15 cellular contexts compared by ENCODE assay signal in genomic region chr1:206578959-206579358, GRCh38. TPM values are rescaled to one million over a fixed set of nuclear protein-coding genes. Genes with fewer than 3 reads are reported as not detected.
DNase-seq lines count a peak whose midpoint lies in the region; ATAC-seq lines count a peak whose summit lies in the region.
"Had no signal": no experiment of that assay in that cellular context is flagged by ENCODE, and none has a peak within 500 bp of the region (broad histone marks: within the 10 kb centered on the region; RNA-seq: fewer than 3 reads in every experiment).

No MANE protein-coding gene starts in this region.

- POLR2A ChIA-PET in naive thymus-derived CD4-positive, alpha-beta T cell (lab: Charles Lee): interaction anchor here (1.9 to 30.7 kb wide), 3 partner anchors 20 to 107 kb away, joined by 4 to 722 read pairs (median 37); no protein-coding TSS in a partner anchor

- peaks cover 99% of the 10 kb centered on the region for H3K4me1 ChIP-seq in CD4-positive, CD25-positive, alpha-beta regulatory T cell (ENCODE audit: control insufficient read depth, insufficient read depth, low read length, poor library complexity, severe bottlenecking)
- peaks cover 96 to 98% of the 10 kb centered on the region in 2 donors for H3K4me1 ChIP-seq in naive thymus-derived CD4-positive, alpha-beta T cell (ENCODE audit: control insufficient read depth in 2 of 2, insufficient read depth in 2 of 2, low read length in 2 of 2)
- H3K4me1 ChIP-seq in aorta (ENCODE audit: control insufficient read depth in 1 of 2, insufficient read depth in 2 of 2, low read length in 2 of 2): no peaks in the 10 kb centered on the region

- WGBS in aorta, 2 donors: 88 to 90% methylated on average over 5 of the region's 5 CpGs

- peak overlapping the region; percentile 69 for H3K4me3 ChIP-seq in CD4-positive, CD25-positive, alpha-beta regulatory T cell (ENCODE audit: low read depth, low read length)
- H3K4me3 ChIP-seq in naive thymus-derived CD4-positive, alpha-beta T cell (ENCODE audit: low read length): peak overlapping the region; percentile 19
- H3K4me3 ChIP-seq in aorta (ENCODE audit: low read length in 2 of 2) (no peak overlapping the region), H7 (ENCODE audit: insufficient read depth, low read depth, low read length) (no peak overlapping the region)
- H3K4me3 ChIP-seq: cardiac muscle cell, left lung, neural progenitor cell, thoracic aorta had no signal

- H3K27me3 Mint-ChIP-seq in CD4-positive, CD25-positive, alpha-beta regulatory T cell: no peaks in the 10 kb centered on the region
- H3K27me3 Mint-ChIP-seq in activated T-helper 1 cell treated with anti-CD3 and anti-CD28 coated beads, Interleukin-12 subunit alpha, Interleukin-12 subunit beta, Interleukin-2, Interleukin-4 antibody, amounts not matched to agents 30 ng/mL and 10 ng/mL and 1 ng/mL, durations not matched to agents 14 hours and 24 hours and 36 hours (ENCODE audit: insufficient read depth): no peaks in the 10 kb centered on the region
- H3K27me3 Mint-ChIP-seq in naive thymus-derived CD4-positive, alpha-beta T cell: no peaks in the 10 kb centered on the region

- H3K27ac ChIP-seq in CD4-positive, CD25-positive, alpha-beta regulatory T cell (ENCODE audit: insufficient read depth, low read length, poor library complexity, severe bottlenecking): peak overlapping the region; percentile 86
- H3K27ac ChIP-seq in naive thymus-derived CD4-positive, alpha-beta T cell (ENCODE audit: low read depth, low read length): peak overlapping the region; percentile 90
- no peak overlapping the region for H3K27ac ChIP-seq in aorta (ENCODE audit: low read depth in 1 of 2, low read length in 2 of 2)
- H3K27ac ChIP-seq: 22Rv1, cardiac muscle cell, epithelial cell of prostate, neural progenitor cell had no signal

- DNase-seq in DMS 273 (lab: John Stamatoyannopoulos, UW; ENCODE audit: unreplicated experiment): peak; percentile 35
- DNase-seq in DMS 273 treated with DMSO at 0.1 percent for 48 hours (lab: John Stamatoyannopoulos, UW): no peak
- no peak for DNase-seq in CD4-positive, CD25-positive, alpha-beta regulatory T cell
- no peak for DNase-seq in activated T-helper 1 cell treated with anti-CD3 and anti-CD28 coated beads, Interleukin-12 subunit alpha, Interleukin-12 subunit beta, Interleukin-2, Interleukin-4 antibody, amounts not matched to agents 30 ng/mL and 10 ng/mL and 1 ng/mL, durations not matched to agents 14 hours and 24 hours and 36 hours (ENCODE audit: low spot score)
- no peak for DNase-seq in naive thymus-derived CD4-positive, alpha-beta T cell
- no peak for DNase-seq in aorta
- no peak for DNase-seq in KG1 (lab: John Stamatoyannopoulos, UW)
- DNase-seq in H7: no peak
- DNase-seq: hippocampal formation, left lung had no signal

- H3K9me3 ChIP-seq in CD4-positive, CD25-positive, alpha-beta regulatory T cell (ENCODE audit: control insufficient read depth in 2 of 2, low read length in 2 of 2): no peaks in the 10 kb centered on the region
- no peaks in the 10 kb centered on the region for H3K9me3 ChIP-seq in naive thymus-derived CD4-positive, alpha-beta T cell (ENCODE audit: control insufficient read depth in 2 of 3, low read length in 3 of 3)
- H3K9me3 ChIP-seq in aorta (ENCODE audit: control insufficient read depth, low read length): no peaks in the 10 kb centered on the region
- H3K9me3 ChIP-seq: left lung, thoracic aorta had no signal

- no peaks in the 10 kb centered on the region for H3K9me3 Mint-ChIP-seq in CD4-positive, CD25-positive, alpha-beta regulatory T cell
- H3K9me3 Mint-ChIP-seq in activated T-helper 1 cell treated with anti-CD3 and anti-CD28 coated beads, Interleukin-12 subunit alpha, Interleukin-12 subunit beta, Interleukin-2, Interleukin-4 antibody, amounts not matched to agents 30 ng/mL and 10 ng/mL and 1 ng/mL, durations not matched to agents 14 hours and 24 hours and 36 hours: no peaks in the 10 kb centered on the region
- H3K9me3 Mint-ChIP-seq in naive thymus-derived CD4-positive, alpha-beta T cell: no peaks in the 10 kb centered on the region
- H3K9me3 Mint-ChIP-seq: neural progenitor cell had no signal

- peaks cover 36% of the 10 kb centered on the region for H3K36me3 ChIP-seq in CD4-positive, CD25-positive, alpha-beta regulatory T cell (ENCODE audit: control insufficient read depth, insufficient read depth, low read length)
- peaks cover 7 to 22% (median 18%) of the 10 kb centered on the region in 3 experiments for H3K36me3 ChIP-seq in naive thymus-derived CD4-positive, alpha-beta T cell (ENCODE audit: control insufficient read depth in 2 of 3, insufficient read depth in 3 of 3, low read length in 3 of 3)
- H3K36me3 ChIP-seq in aorta (ENCODE audit: control insufficient read depth in 1 of 2, insufficient read depth in 2 of 2, low read length in 1 of 2): no peaks in the 10 kb centered on the region
- no peaks in the 10 kb centered on the region for H3K36me3 ChIP-seq in H7 (replicated peaks; ENCODE audit: control insufficient read depth, insufficient read depth, low read length)
- H3K36me3 ChIP-seq: cardiac muscle cell, neural progenitor cell, thoracic aorta had no signal

- peaks cover 44% of the 10 kb centered on the region for H3K36me3 Mint-ChIP-seq in CD4-positive, CD25-positive, alpha-beta regulatory T cell
- H3K36me3 Mint-ChIP-seq in activated T-helper 1 cell treated with anti-CD3 and anti-CD28 coated beads, Interleukin-12 subunit alpha, Interleukin-12 subunit beta, Interleukin-2, Interleukin-4 antibody, amounts not matched to agents 30 ng/mL and 10 ng/mL and 1 ng/mL, durations not matched to agents 14 hours and 24 hours and 36 hours (ENCODE audit: low read depth): peaks cover 71% of the 10 kb centered on the region
- H3K36me3 Mint-ChIP-seq in naive thymus-derived CD4-positive, alpha-beta T cell: peaks cover 9 to 55% (median 21%) of the 10 kb centered on the region in 5 donors
- H3K36me3 Mint-ChIP-seq: neural progenitor cell had no signal

- CTCF ChIA-PET in naive thymus-derived CD4-positive, alpha-beta T cell (lab: Charles Lee): interaction anchor here (1.3 to 15.4 kb wide), 3 partner anchors 19 to 116 kb away, joined by 5 to 424 read pairs (median 30); no protein-coding TSS in a partner anchor

- no peaks in the 10 kb centered on the region for H3K27me3 ChIP-seq in CD4-positive, CD25-positive, alpha-beta regulatory T cell (ENCODE audit: control insufficient read depth, insufficient read depth, low read length)
- H3K27me3 ChIP-seq in naive thymus-derived CD4-positive, alpha-beta T cell (ENCODE audit: control insufficient read depth in 2 of 2, insufficient read depth in 2 of 2, low read length in 2 of 2): no peaks in the 10 kb centered on the region
- no peaks in the 10 kb centered on the region for H3K27me3 ChIP-seq in aorta (ENCODE audit: control insufficient read depth in 1 of 2, insufficient read depth in 2 of 2, low read length in 1 of 2)
- peaks cover 2% of the 10 kb centered on the region; the same call in 1 of the 2 replicates for H3K27me3 ChIP-seq in H7 (ENCODE audit: control insufficient read depth, insufficient read depth, low read length)
- H3K27me3 ChIP-seq: cardiac muscle cell, left lung, neural progenitor cell had no signal

- peak overlapping the region; percentile 89 to 100 (median 93) for H3K27ac Mint-ChIP-seq in CD4-positive, CD25-positive, alpha-beta regulatory T cell
- peak overlapping the region; percentile 100 for H3K27ac Mint-ChIP-seq in activated T-helper 1 cell treated with anti-CD3 and anti-CD28 coated beads, Interleukin-12 subunit alpha, Interleukin-12 subunit beta, Interleukin-2, Interleukin-4 antibody, amounts not matched to agents 30 ng/mL and 10 ng/mL and 1 ng/mL, durations not matched to agents 14 hours and 24 hours and 36 hours
- peak overlapping the region; percentile 86 to 100 (median 93) for H3K27ac Mint-ChIP-seq in naive thymus-derived CD4-positive, alpha-beta T cell
- H3K27ac Mint-ChIP-seq: neural progenitor cell had no signal

- ATAC-seq in CD4-positive, CD25-positive, alpha-beta regulatory T cell (ENCODE audit: low read depth in 2 of 2): no peak
- ATAC-seq in naive thymus-derived CD4-positive, alpha-beta T cell: no peak
- ATAC-seq in aorta (ENCODE audit: low FRiP score): no peak

- H3K4me1 Mint-ChIP-seq in CD4-positive, CD25-positive, alpha-beta regulatory T cell: peaks cover 26 to 99% (median 84%) of the 10 kb centered on the region in 4 donors
- H3K4me1 Mint-ChIP-seq in activated T-helper 1 cell treated with anti-CD3 and anti-CD28 coated beads, Interleukin-12 subunit alpha, Interleukin-12 subunit beta, Interleukin-2, Interleukin-4 antibody, amounts not matched to agents 30 ng/mL and 10 ng/mL and 1 ng/mL, durations not matched to agents 14 hours and 24 hours and 36 hours (ENCODE audit: low read depth): peaks cover 97% of the 10 kb centered on the region
- peaks cover 72 to 100% (median 96%) of the 10 kb centered on the region in 7 donors for H3K4me1 Mint-ChIP-seq in naive thymus-derived CD4-positive, alpha-beta T cell

- intact Hi-C loops in activated T-helper 1 cell treated with anti-CD3 and anti-CD28 coated beads, Interleukin-12 subunit alpha, Interleukin-12 subunit beta, Interleukin-2, Interleukin-4 antibody, amounts not matched to agents 30 ng/mL and 10 ng/mL and 1 ng/mL, durations not matched to agents 14 hours and 24 hours and 36 hours (cut with micrococcal nuclease): loop anchor here (2.0 kb wide), 1 partner anchor 16 kb away; no protein-coding TSS in a partner anchor
- intact Hi-C loops in naive thymus-derived CD4-positive, alpha-beta T cell (cut with micrococcal nuclease): no loop called here
- intact Hi-C loops in aorta (cut with DNase I): no loop called here

- peak overlapping the region; percentile 68 to 90 (median 78) for H3K4me3 Mint-ChIP-seq in CD4-positive, CD25-positive, alpha-beta regulatory T cell
- H3K4me3 Mint-ChIP-seq in activated T-helper 1 cell treated with anti-CD3 and anti-CD28 coated beads, Interleukin-12 subunit alpha, Interleukin-12 subunit beta, Interleukin-2, Interleukin-4 antibody, amounts not matched to agents 30 ng/mL and 10 ng/mL and 1 ng/mL, durations not matched to agents 14 hours and 24 hours and 36 hours: peak overlapping the region; percentile 85
- peak overlapping the region; percentile 58 to 88 (median 76) for H3K4me3 Mint-ChIP-seq in naive thymus-derived CD4-positive, alpha-beta T cell
- H3K4me3 Mint-ChIP-seq: neural progenitor cell had no signal

RNA-seq across cellular contexts. Expression of gene EIF2D, which starts 33.3 kb away (rescaled TPM):
- 35.7 TPM for total RNA-seq in CD4-positive, CD25-positive, alpha-beta regulatory T cell
- polyA plus RNA-seq in CD4-positive, CD25-positive, alpha-beta regulatory T cell: 10 to 100 TPM; 21.3 to 32.6 (median 26.7) TPM
- 89.1 and 101 TPM in 2 replicates for total RNA-seq in activated T-helper 1 cell treated with anti-CD3 and anti-CD28 coated beads, Interleukin-12 subunit alpha, Interleukin-12 subunit beta, Interleukin-2, Interleukin-4 antibody, amounts not matched to agents 30 ng/mL and 10 ng/mL and 1 ng/mL, durations not matched to agents 14 hours and 24 hours and 36 hours
- 10 to 100 TPM; 38.7 to 73.0 (median 59.6) TPM for total RNA-seq in naive thymus-derived CD4-positive, alpha-beta T cell
- 10 to 100 TPM; 33.5 to 53.4 TPM for polyA plus RNA-seq in naive thymus-derived CD4-positive, alpha-beta T cell
- total RNA-seq in aorta: 10 to 100 TPM; 29.6 to 46.5 TPM
- polyA plus RNA-seq in aorta: 10 to 100 TPM; 26.2 to 48.3 TPM
- total RNA-seq in H7 (2014; rRNA removed; shearing (Covaris generic)): 77.3 and 106 TPM in 2 replicates

RNA-seq across cellular contexts. Expression of gene DYRK3, which starts 56.4 kb away (rescaled TPM):
- total RNA-seq in CD4-positive, CD25-positive, alpha-beta regulatory T cell: 0.67 TPM
- polyA plus RNA-seq in CD4-positive, CD25-positive, alpha-beta regulatory T cell: under 1 TPM in 1 of 4 donors, not detected in 3; 0.32 TPM
- 22.1 and 23.3 TPM in 2 replicates for total RNA-seq in activated T-helper 1 cell treated with anti-CD3 and anti-CD28 coated beads, Interleukin-12 subunit alpha, Interleukin-12 subunit beta, Interleukin-2, Interleukin-4 antibody, amounts not matched to agents 30 ng/mL and 10 ng/mL and 1 ng/mL, durations not matched to agents 14 hours and 24 hours and 36 hours
- total RNA-seq in naive thymus-derived CD4-positive, alpha-beta T cell: 1 to 10 TPM in 2 of 5 experiments, under 1 TPM in 3; 0.22 to 8.2 (median 0.69) TPM
- not detected for polyA plus RNA-seq in naive thymus-derived CD4-positive, alpha-beta T cell
- 10 to 100 TPM in 1 of 2 donors, 1 to 10 TPM in 1; 8.2 to 10.7 TPM for total RNA-seq in aorta
- polyA plus RNA-seq in aorta: 1 to 10 TPM; 2.8 to 4.2 TPM
- 28.3 and 28.4 TPM in 2 replicates for total RNA-seq in H7 (2014; rRNA removed; shearing (Covaris generic))

Comparison
In these comparisons a context has a peak if more than half of its experiments do, and no peak if none do; other contexts are left out.
1. H3K27ac ChIP-seq: peak in CD4-positive, CD25-positive, alpha-beta regulatory T cell (single experiment) and naive thymus-derived CD4-positive, alpha-beta T cell (single experiment); none in aorta (0 of 2).
2. H3K4me3 ChIP-seq: peak in CD4-positive, CD25-positive, alpha-beta regulatory T cell (single experiment) and naive thymus-derived CD4-positive, alpha-beta T cell (single experiment); none in aorta (0 of 2) and H7 (single experiment).
3. Peak in every context shown above with its lines, with median percentiles within 50 percentile points of each other: H3K27ac Mint-ChIP-seq and H3K4me3 Mint-ChIP-seq.